In the genomic region with DNA sequence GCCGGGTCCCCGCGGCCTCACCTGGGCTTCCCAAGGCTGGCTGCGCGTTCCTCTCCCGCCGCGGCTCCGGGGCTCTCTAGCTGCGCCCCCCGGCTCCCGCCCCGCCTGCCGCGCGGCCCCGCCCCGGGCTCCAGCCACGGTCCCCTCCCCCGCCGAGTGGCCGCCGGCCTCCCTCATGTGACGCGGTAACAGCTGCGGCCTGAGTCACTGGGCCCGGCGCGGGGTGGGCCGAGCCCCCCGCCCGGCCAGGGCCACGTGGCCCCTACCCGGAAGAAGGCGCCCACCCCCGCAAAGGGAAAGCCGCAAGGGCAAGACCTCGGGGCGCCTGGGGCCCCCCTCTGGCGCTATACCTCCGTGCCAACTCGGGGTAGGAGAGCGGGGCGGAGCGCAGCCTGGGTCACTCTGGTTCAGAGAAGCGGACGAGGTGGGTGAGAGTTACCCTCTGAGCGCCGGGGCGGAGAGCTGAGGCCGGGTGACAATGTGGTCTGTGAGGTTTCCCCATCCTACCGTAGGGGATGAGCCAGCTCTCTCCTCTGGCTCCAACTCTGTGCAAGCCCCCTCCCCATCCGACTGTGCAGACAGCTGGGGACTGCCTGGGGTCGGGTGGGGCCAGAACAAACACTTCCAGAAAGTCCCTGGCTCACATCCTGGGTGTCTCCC, we compare ENCODE assay signal across 1 cellular context.
TF ChIP-seq lines count a peak whose summit lies in the region.

A gene with protein sequence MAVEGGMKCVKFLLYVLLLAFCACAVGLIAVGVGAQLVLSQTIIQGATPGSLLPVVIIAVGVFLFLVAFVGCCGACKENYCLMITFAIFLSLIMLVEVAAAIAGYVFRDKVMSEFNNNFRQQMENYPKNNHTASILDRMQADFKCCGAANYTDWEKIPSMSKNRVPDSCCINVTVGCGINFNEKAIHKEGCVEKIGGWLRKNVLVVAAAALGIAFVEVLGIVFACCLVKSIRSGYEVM (minus strand): TSS at position 78 of the 660 bp plus-strand sequence. CDS start 668 bp downstream, outside the sequence.

TF ChIP-seq in HepG2, 621 proteins besides CTCF, POLR2A, EP300 and RAD21 (continued from another document):
- TF ChIP-seq, protein P1, sequence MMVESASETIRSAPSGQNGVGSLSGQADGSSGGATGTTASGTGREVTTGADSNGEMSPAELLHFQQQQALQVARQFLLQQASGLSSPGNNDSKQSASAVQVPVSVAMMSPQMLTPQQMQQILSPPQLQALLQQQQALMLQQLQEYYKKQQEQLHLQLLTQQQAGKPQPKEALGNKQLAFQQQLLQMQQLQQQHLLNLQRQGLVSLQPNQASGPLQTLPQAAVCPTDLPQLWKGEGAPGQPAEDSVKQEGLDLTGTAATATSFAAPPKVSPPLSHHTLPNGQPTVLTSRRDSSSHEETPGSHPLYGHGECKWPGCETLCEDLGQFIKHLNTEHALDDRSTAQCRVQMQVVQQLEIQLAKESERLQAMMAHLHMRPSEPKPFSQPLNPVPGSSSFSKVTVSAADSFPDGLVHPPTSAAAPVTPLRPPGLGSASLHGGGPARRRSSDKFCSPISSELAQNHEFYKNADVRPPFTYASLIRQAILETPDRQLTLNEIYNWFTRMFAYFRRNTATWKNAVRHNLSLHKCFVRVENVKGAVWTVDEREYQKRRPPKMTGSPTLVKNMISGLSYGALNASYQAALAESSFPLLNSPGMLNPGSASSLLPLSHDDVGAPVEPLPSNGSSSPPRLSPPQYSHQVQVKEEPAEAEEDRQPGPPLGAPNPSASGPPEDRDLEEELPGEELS (CRISPR knock-in tag; IDR thresholded peaks at IDR 0.05) = no peak; the same call in 1 of the 2 replicates
- TF ChIP-seq ZKSCAN1 (IDR thresholded peaks at IDR 0.05; ENCODE audit: low read length) (no peak), TAF15 (IDR thresholded peaks at IDR 0.05; ENCODE audit: low read depth, low read length, poor library complexity, severe bottlenecking) (no peak), RFX3 (CRISPR knock-in tag; IDR thresholded peaks at IDR 0.05) (no peak), ZFY (CRISPR knock-in tag; IDR thresholded peaks at IDR 0.05) (peak; percentile 84), FOXJ3 (CRISPR knock-in tag; IDR thresholded peaks at IDR 0.05; ENCODE audit: borderline replicate concordance) (no peak), ZNF562 (CRISPR knock-in tag; IDR thresholded peaks at IDR 0.05; ENCODE audit: borderline replicate concordance) (no peak), ZNF616 (CRISPR knock-in tag; IDR thresholded peaks at IDR 0.05; ENCODE audit: low read depth) (no peak), THYN1 (CRISPR knock-in tag; IDR thresholded peaks at IDR 0.05; ENCODE audit: borderline replicate concordance, low read depth) (no peak), ZNF451 (CRISPR knock-in tag; IDR thresholded peaks at IDR 0.05) (no peak), MAFF (IDR thresholded peaks at IDR 0.05; ENCODE audit: low read depth, low read length) (no peak), ZNF782 (CRISPR knock-in tag; IDR thresholded peaks at IDR 0.05; ENCODE audit: borderline replicate concordance) (no peak), ZNF776 (CRISPR knock-in tag; IDR thresholded peaks at IDR 0.05) (no peak)
- TF ChIP-seq, protein P2, sequence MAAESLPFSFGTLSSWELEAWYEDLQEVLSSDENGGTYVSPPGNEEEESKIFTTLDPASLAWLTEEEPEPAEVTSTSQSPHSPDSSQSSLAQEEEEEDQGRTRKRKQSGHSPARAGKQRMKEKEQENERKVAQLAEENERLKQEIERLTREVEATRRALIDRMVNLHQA (CRISPR knock-in tag; IDR thresholded peaks at IDR 0.05) = no peak
- TF ChIP-seq, protein P3, sequence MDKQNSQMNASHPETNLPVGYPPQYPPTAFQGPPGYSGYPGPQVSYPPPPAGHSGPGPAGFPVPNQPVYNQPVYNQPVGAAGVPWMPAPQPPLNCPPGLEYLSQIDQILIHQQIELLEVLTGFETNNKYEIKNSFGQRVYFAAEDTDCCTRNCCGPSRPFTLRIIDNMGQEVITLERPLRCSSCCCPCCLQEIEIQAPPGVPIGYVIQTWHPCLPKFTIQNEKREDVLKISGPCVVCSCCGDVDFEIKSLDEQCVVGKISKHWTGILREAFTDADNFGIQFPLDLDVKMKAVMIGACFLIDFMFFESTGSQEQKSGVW (CRISPR knock-in tag; IDR thresholded peaks at IDR 0.05; ENCODE audit: borderline replicate concordance) = no peak
- TF ChIP-seq, protein P4, sequence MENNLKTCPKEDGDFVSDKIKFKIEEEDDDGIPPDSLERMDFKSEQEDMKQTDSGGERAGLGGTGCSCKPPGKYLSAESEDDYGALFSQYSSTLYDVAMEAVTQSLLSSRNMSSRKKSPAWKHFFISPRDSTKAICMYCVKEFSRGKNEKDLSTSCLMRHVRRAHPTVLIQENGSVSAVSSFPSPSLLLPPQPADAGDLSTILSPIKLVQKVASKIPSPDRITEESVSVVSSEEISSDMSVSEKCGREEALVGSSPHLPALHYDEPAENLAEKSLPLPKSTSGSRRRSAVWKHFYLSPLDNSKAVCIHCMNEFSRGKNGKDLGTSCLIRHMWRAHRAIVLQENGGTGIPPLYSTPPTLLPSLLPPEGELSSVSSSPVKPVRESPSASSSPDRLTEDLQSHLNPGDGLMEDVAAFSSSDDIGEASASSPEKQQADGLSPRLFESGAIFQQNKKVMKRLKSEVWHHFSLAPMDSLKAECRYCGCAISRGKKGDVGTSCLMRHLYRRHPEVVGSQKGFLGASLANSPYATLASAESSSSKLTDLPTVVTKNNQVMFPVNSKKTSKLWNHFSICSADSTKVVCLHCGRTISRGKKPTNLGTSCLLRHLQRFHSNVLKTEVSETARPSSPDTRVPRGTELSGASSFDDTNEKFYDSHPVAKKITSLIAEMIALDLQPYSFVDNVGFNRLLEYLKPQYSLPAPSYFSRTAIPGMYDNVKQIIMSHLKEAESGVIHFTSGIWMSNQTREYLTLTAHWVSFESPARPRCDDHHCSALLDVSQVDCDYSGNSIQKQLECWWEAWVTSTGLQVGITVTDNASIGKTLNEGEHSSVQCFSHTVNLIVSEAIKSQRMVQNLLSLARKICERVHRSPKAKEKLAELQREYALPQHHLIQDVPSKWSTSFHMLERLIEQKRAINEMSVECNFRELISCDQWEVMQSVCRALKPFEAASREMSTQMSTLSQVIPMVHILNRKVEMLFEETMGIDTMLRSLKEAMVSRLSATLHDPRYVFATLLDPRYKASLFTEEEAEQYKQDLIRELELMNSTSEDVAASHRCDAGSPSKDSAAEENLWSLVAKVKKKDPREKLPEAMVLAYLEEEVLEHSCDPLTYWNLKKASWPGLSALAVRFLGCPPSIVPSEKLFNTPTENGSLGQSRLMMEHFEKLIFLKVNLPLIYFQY (CRISPR knock-in tag; IDR thresholded peaks at IDR 0.05; ENCODE audit: borderline replicate concordance) = no peak; the same call in 1 of the 2 replicates
- TF ChIP-seq, protein P5, sequence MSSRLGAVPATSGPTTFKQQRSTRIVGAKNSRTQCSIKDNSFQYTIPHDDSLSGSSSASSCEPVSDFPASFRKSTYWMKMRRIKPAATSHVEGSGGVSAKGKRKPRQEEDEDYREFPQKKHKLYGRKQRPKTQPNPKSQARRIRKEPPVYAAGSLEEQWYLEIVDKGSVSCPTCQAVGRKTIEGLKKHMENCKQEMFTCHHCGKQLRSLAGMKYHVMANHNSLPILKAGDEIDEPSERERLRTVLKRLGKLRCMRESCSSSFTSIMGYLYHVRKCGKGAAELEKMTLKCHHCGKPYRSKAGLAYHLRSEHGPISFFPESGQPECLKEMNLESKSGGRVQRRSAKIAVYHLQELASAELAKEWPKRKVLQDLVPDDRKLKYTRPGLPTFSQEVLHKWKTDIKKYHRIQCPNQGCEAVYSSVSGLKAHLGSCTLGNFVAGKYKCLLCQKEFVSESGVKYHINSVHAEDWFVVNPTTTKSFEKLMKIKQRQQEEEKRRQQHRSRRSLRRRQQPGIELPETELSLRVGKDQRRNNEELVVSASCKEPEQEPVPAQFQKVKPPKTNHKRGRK (CRISPR knock-in tag; IDR thresholded peaks at IDR 0.05) = no peak
- TF ChIP-seq, protein P6, sequence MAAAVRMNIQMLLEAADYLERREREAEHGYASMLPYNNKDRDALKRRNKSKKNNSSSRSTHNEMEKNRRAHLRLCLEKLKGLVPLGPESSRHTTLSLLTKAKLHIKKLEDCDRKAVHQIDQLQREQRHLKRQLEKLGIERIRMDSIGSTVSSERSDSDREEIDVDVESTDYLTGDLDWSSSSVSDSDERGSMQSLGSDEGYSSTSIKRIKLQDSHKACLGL (CRISPR knock-in tag; IDR thresholded peaks at IDR 0.05) = peak; percentile 91
- TF ChIP-seq, protein P7, sequence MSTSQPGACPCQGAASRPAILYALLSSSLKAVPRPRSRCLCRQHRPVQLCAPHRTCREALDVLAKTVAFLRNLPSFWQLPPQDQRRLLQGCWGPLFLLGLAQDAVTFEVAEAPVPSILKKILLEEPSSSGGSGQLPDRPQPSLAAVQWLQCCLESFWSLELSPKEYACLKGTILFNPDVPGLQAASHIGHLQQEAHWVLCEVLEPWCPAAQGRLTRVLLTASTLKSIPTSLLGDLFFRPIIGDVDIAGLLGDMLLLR (CRISPR knock-in tag; IDR thresholded peaks at IDR 0.05) = no peak; the same call in 1 of the 2 replicates
- TF ChIP-seq, protein P8, sequence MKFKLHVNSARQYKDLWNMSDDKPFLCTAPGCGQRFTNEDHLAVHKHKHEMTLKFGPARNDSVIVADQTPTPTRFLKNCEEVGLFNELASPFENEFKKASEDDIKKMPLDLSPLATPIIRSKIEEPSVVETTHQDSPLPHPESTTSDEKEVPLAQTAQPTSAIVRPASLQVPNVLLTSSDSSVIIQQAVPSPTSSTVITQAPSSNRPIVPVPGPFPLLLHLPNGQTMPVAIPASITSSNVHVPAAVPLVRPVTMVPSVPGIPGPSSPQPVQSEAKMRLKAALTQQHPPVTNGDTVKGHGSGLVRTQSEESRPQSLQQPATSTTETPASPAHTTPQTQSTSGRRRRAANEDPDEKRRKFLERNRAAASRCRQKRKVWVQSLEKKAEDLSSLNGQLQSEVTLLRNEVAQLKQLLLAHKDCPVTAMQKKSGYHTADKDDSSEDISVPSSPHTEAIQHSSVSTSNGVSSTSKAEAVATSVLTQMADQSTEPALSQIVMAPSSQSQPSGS (CRISPR knock-in tag; IDR thresholded peaks at IDR 0.05) = no peak
- TF ChIP-seq, protein P9, sequence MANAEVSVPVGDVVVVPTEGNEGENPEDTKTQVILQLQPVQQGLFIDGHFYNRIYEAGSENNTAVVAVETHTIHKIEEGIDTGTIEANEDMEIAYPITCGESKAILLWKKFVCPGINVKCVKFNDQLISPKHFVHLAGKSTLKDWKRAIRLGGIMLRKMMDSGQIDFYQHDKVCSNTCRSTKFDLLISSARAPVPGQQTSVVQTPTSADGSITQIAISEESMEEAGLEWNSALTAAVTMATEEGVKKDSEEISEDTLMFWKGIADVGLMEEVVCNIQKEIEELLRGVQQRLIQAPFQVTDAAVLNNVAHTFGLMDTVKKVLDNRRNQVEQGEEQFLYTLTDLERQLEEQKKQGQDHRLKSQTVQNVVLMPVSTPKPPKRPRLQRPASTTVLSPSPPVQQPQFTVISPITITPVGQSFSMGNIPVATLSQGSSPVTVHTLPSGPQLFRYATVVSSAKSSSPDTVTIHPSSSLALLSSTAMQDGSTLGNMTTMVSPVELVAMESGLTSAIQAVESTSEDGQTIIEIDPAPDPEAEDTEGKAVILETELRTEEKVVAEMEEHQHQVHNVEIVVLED (CRISPR knock-in tag; IDR thresholded peaks at IDR 0.05; ENCODE audit: borderline replicate concordance) = no peak
- TF ChIP-seq, protein P10, sequence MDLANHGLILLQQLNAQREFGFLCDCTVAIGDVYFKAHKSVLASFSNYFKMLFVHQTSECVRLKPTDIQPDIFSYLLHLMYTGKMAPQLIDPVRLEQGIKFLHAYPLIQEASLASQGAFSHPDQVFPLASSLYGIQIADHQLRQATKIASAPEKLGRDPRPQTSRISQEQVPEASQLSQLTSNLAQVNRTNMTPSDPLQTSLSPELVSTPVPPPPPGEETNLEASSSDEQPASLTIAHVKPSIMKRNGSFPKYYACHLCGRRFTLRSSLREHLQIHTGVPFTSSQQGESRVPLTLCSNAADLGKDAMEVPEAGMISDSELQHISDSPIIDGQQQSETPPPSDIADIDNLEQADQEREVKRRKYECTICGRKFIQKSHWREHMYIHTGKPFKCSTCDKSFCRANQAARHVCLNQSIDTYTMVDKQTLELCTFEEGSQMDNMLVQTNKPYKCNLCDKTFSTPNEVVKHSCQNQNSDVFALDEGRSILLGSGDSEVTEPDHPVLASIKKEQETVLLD (CRISPR knock-in tag; IDR thresholded peaks at IDR 0.05; ENCODE audit: low read depth) = peak; percentile 72; the same call in 1 of the 2 replicates
TF ChIP-seq in HepG2: peak in this region for 157.
